29 cellular contexts compared by ENCODE assay signal in the genomic region with DNA sequence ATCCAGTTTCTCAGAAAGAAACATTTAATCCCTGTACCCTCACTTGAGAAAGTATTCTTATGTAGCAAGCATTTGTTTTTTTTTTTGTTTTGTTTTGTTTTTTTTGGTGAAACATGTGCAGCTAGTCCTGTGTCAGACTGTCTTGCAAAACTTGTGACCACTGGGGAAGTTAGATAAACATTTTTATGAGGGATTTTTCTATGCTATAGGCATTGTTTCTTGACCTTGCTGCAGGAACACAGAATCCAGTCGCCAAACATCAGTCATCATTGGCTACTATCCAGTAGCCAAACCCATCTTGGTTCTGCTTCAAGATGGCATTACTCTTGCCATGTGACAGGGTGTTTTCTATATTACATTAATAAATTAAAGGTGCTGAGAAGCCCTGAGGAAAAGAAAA. TPM values are rescaled to one million over a fixed set of nuclear protein-coding genes. Genes with fewer than 3 reads are reported as not detected.
A peak's percentile ranks its signal among the peaks of the same experiment; 100 is the strongest.
DNase-seq lines count a peak whose midpoint lies in the region; ATAC-seq, FAIRE-seq and TF ChIP-seq lines count a peak whose summit lies in the region.
"Had no signal": no experiment of that assay in that cellular context is flagged by ENCODE, and none has a peak within 500 bp of the region (broad histone marks: within the 10 kb centered on the region; RNA-seq: fewer than 3 reads in every experiment).

No MANE protein-coding gene starts in this region.

- peaks cover 54% of the 10 kb centered on the region for H3K9me3 ChIP-seq in endodermal cell (ENCODE audit: control insufficient read depth, low read length)
- no peaks in the 10 kb centered on the region for H3K9me3 ChIP-seq in kidney (ENCODE audit: control insufficient read depth in 1 of 2, low read length in 2 of 2)
- peaks cover 0 to 6% (median 0%) of the 10 kb centered on the region in 4 donors for H3K9me3 ChIP-seq in tibial nerve
- H3K9me3 ChIP-seq: BE2C, gastrocnemius medialis, lower lobe of right lung, transverse colon had no signal

- intact Hi-C loops in kidney (cut with DNase I), result no loop called here

- H3K4me1 Mint-ChIP-seq in endodermal cell, result peaks cover 9% of the 10 kb centered on the region
- H3K4me1 Mint-ChIP-seq: activated CD4-positive, alpha-beta T cell treated with anti-CD3 and anti-CD28 coated beads, Interleukin-2, amount 10 ng/mL, durations not matched to agents 7 days and 5 days; activated naive CD4-positive, alpha-beta T cell treated with anti-CD3 and anti-CD28 coated beads, Interleukin-2, amount 10 ng/mL, durations not matched to agents 7 days and 5 days; stimulated activated naive CD8-positive, alpha-beta T cell treated with anti-CD3 and anti-CD28 coated beads, Interleukin-15, amount 100 ng/mL, for 72 hours had no signal

- TF ChIP-seq POLR2A in tibial nerve (IDR thresholded peaks at IDR 0.05) (no peak), GM18505 (IDR thresholded peaks at IDR 0.05; ENCODE audit: borderline replicate concordance, extremely low read depth, insufficient read depth, insufficient read length) (no peak)

- no peak for FAIRE-seq in kidney (lab: Jason Lieb, UNC)
- FAIRE-seq: GM12891, HepG2, keratinocyte had no signal

- 93% methylated on average over 1 of the region's 1 CpG; no CpG with 5 or more reads in 1 of the 2 experiments for WGBS in endodermal cell (ENCODE audit: insufficient coverage in 1 of 2, insufficient read length in 1 of 2), 2 experiments
- WGBS in tibial nerve, 2 donors, result 19% methylated on average over 1 of the region's 1 CpG

- H3K27me3 ChIP-seq in endodermal cell (ENCODE audit: control insufficient read depth, insufficient read depth, low read length, poor library complexity, severe bottlenecking), result no peaks in the 10 kb centered on the region
- H3K27me3 ChIP-seq in tibial nerve, result no peaks in the 10 kb centered on the region
- H3K27me3 ChIP-seq: BE2C, gastrocnemius medialis, transverse colon had no signal

- TF ChIP-seq CTCF in endodermal cell (conservative IDR thresholded peaks at IDR 0.05) (no peak), kidney (IDR thresholded peaks at IDR 0.05; ENCODE audit: borderline replicate concordance, extremely low read depth, insufficient read depth) (no peak), tibial nerve (IDR thresholded peaks at IDR 0.05) (no peak)

- TF ChIP-seq EP300 in tibial nerve (IDR thresholded peaks at IDR 0.05), result no peak

- peak; percentile 7 for DNase-seq in A172 (ENCODE audit: low spot score)
- peak; percentile 64 for DNase-seq in LHCN-M2 (ENCODE audit: low read depth)
- no peak for DNase-seq in endodermal cell
- peak; percentile 39 for DNase-seq in iris pigment epithelial cell (ENCODE audit: low read depth)
- DNase-seq in kidney, result no peak
- DNase-seq in tibial nerve (ENCODE audit: low spot score in 2 of 2), result no peak
- DNase-seq: 8988T; activated CD4-positive, alpha-beta T cell treated with anti-CD3 and anti-CD28 coated beads, Interleukin-2, amount 10 ng/mL, durations not matched to agents 7 days and 5 days; activated naive CD4-positive, alpha-beta T cell treated with anti-CD3 and anti-CD28 coated beads, Interleukin-2, amount 10 ng/mL, durations not matched to agents 7 days and 5 days; BE2C; central memory CD4-positive, alpha-beta T cell; dermis blood vessel endothelial cell; gastrocnemius medialis; lower lobe of right lung; NCI-H1105; NCI-H446 treated with DMSO at 0.1 percent for 48 hours; OCI-M1; right cardiac atrium; Right ventricle myocardium superior; stimulated activated CD4-positive, alpha-beta T cell treated with anti-CD3 and anti-CD28 coated beads, Interleukin-15, amount 100 ng/mL, for 24 hours; stimulated activated naive CD8-positive, alpha-beta T cell treated with anti-CD3 and anti-CD28 coated beads, Interleukin-15, amount 100 ng/mL, for 72 hours; T-helper 9 cell; transverse colon had no signal

- ATAC-seq in HG02884 (IDR thresholded peaks at IDR 0.05; ENCODE audit: unreplicated experiment) (no peak), GM18505 (IDR thresholded peaks at IDR 0.05; ENCODE audit: unreplicated experiment) (no peak)
- ATAC-seq: gastrocnemius medialis; HepG2; lower lobe of right lung; right cardiac atrium; stimulated activated naive CD8-positive, alpha-beta T cell treated with anti-CD3 and anti-CD28 coated beads, Interleukin-15, amount 100 ng/mL, for 72 hours had no signal

- H3K9ac ChIP-seq in endodermal cell (ENCODE audit: extremely low read depth, low read length, poor library complexity, severe bottlenecking), result no peak overlapping the region
- no peak overlapping the region for H3K9ac ChIP-seq in kidney (ENCODE audit: low read length in 2 of 2)

- peaks cover 42% of the 10 kb centered on the region for H3K36me3 Mint-ChIP-seq in endodermal cell (ENCODE audit: low read depth)
- H3K36me3 Mint-ChIP-seq: activated naive CD4-positive, alpha-beta T cell treated with anti-CD3 and anti-CD28 coated beads, Interleukin-2, amount 10 ng/mL, durations not matched to agents 7 days and 5 days had no signal

- no peak overlapping the region for H3K27ac Mint-ChIP-seq in endodermal cell
- H3K27ac Mint-ChIP-seq: activated CD4-positive, alpha-beta T cell treated with anti-CD3 and anti-CD28 coated beads, Interleukin-2, amount 10 ng/mL, durations not matched to agents 7 days and 5 days; activated naive CD4-positive, alpha-beta T cell treated with anti-CD3 and anti-CD28 coated beads, Interleukin-2, amount 10 ng/mL, durations not matched to agents 7 days and 5 days; activated T-helper 1 cell treated with anti-CD3 and anti-CD28 coated beads, Interleukin-12 subunit alpha, Interleukin-12 subunit beta, Interleukin-2, Interleukin-4 antibody, amounts not matched to agents 30 ng/mL and 10 ng/mL and 1 ng/mL, durations not matched to agents 14 hours and 24 hours and 36 hours; stimulated activated naive CD8-positive, alpha-beta T cell treated with anti-CD3 and anti-CD28 coated beads, Interleukin-15, amount 100 ng/mL, for 72 hours had no signal

- no peak overlapping the region for H3K27ac ChIP-seq in endodermal cell (ENCODE audit: low read depth, low read length)
- no peak overlapping the region for H3K27ac ChIP-seq in kidney (ENCODE audit: low read depth in 2 of 2, low read length in 2 of 2)
- no peak overlapping the region for H3K27ac ChIP-seq in tibial nerve
- H3K27ac ChIP-seq: gastrocnemius medialis, lower lobe of right lung, transverse colon had no signal

- no peak overlapping the region for H3K4me3 Mint-ChIP-seq in endodermal cell
- H3K4me3 Mint-ChIP-seq: activated CD4-positive, alpha-beta T cell treated with anti-CD3 and anti-CD28 coated beads, Interleukin-2, amount 10 ng/mL, durations not matched to agents 7 days and 5 days; activated naive CD4-positive, alpha-beta T cell treated with anti-CD3 and anti-CD28 coated beads, Interleukin-2, amount 10 ng/mL, durations not matched to agents 7 days and 5 days; activated T-helper 1 cell treated with anti-CD3 and anti-CD28 coated beads, Interleukin-12 subunit alpha, Interleukin-12 subunit beta, Interleukin-2, Interleukin-4 antibody, amounts not matched to agents 30 ng/mL and 10 ng/mL and 1 ng/mL, durations not matched to agents 14 hours and 24 hours and 36 hours; stimulated activated naive CD8-positive, alpha-beta T cell treated with anti-CD3 and anti-CD28 coated beads, Interleukin-15, amount 100 ng/mL, for 72 hours had no signal

- H3K4me3 ChIP-seq in endodermal cell (ENCODE audit: low read length), result peak overlapping the region; percentile 58
- no peak overlapping the region for H3K4me3 ChIP-seq in kidney (ENCODE audit: low read length in 2 of 2)
- H3K4me3 ChIP-seq in tibial nerve, result no peak overlapping the region
- H3K4me3 ChIP-seq: gastrocnemius medialis, lower lobe of right lung, transverse colon had no signal

- H3K36me3 ChIP-seq in endodermal cell (ENCODE audit: control insufficient read depth, insufficient read depth, low read length) (peaks cover 10% of the 10 kb centered on the region), kidney (ENCODE audit: control insufficient read depth in 1 of 2, insufficient read depth in 2 of 2, low read length in 2 of 2) (no peaks in the 10 kb centered on the region), tibial nerve (peaks cover 0 to 4% (median 0%) of the 10 kb centered on the region in 3 donors)
- H3K36me3 ChIP-seq: BE2C, gastrocnemius medialis, lower lobe of right lung, transverse colon had no signal

- peaks cover 2% of the 10 kb centered on the region for H3K27me3 Mint-ChIP-seq in endodermal cell (ENCODE audit: insufficient read depth)
- H3K27me3 Mint-ChIP-seq: activated naive CD4-positive, alpha-beta T cell treated with anti-CD3 and anti-CD28 coated beads, Interleukin-2, amount 10 ng/mL, durations not matched to agents 7 days and 5 days; stimulated activated naive CD8-positive, alpha-beta T cell treated with anti-CD3 and anti-CD28 coated beads, Interleukin-15, amount 100 ng/mL, for 72 hours had no signal

- H3K9me3 Mint-ChIP-seq in endodermal cell, result peaks cover 30% of the 10 kb centered on the region

- H3K4me1 ChIP-seq in endodermal cell (ENCODE audit: control insufficient read depth, insufficient read depth, low read length), result no peaks in the 10 kb centered on the region
- no peaks in the 10 kb centered on the region for H3K4me1 ChIP-seq in kidney (ENCODE audit: control insufficient read depth in 1 of 2, insufficient read depth in 1 of 2, low read depth in 1 of 2, low read length in 2 of 2)
- peaks cover 0 to 6% (median 0%) of the 10 kb centered on the region in 4 donors for H3K4me1 ChIP-seq in tibial nerve
- H3K4me1 ChIP-seq: BE2C, gastrocnemius medialis, lower lobe of right lung, transverse colon had no signal

RNA-seq across cellular contexts. Expression of a gene that starts 7.7 kb away (rescaled TPM):
- total RNA-seq in A172 (2014; rRNA removed; shearing (Covaris generic)), result 0.31 TPM in 1 of 2 replicates, not detected in the other
- total RNA-seq in LHCN-M2 (2014; rRNA removed) (4.3 and 4.4 TPM in 2 replicates), endodermal cell (10 to 100 TPM; 45.1 to 70.2 TPM), kidney (54.5 TPM), tibial nerve (10 to 100 TPM; 20.7 to 34.5 (median 28.0) TPM)
- 1.8 TPM for polyA plus RNA-seq in LHCN-M2 (2012)
- polyA plus RNA-seq in endodermal cell (2013, experiment 1 of 2), result 68.7 TPM
- polyA plus RNA-seq in endodermal cell (2013, experiment 2 of 2), result 59.2 TPM
- polyA plus RNA-seq in kidney (ENCODE audit: insufficient read depth, low read depth, low replicate concordance), result 27.6 TPM
- total RNA-seq: activated CD4-positive, alpha-beta T cell treated with anti-CD3 and anti-CD28 coated beads, Interleukin-2, amount 10 ng/mL, durations not matched to agents 7 days and 5 days; activated T-helper 1 cell treated with anti-CD3 and anti-CD28 coated beads, Interleukin-12 subunit alpha, Interleukin-12 subunit beta, Interleukin-2, Interleukin-4 antibody, amounts not matched to agents 30 ng/mL and 10 ng/mL and 1 ng/mL, durations not matched to agents 14 hours and 24 hours and 36 hours; HepG2 had no signal
- polyA plus RNA-seq: HepG2 had no signal

Comparison
In these comparisons a context has a peak if more than half of its experiments do, and no peak if none do; other contexts are left out.
1. DNase-seq: peak in A172 (single experiment), LHCN-M2 (single experiment) and iris pigment epithelial cell (single experiment); none in endodermal cell (single experiment), kidney (single experiment) and tibial nerve (0 of 2).